ENCODE assay signal across 7 cellular contexts in the genomic region with DNA sequence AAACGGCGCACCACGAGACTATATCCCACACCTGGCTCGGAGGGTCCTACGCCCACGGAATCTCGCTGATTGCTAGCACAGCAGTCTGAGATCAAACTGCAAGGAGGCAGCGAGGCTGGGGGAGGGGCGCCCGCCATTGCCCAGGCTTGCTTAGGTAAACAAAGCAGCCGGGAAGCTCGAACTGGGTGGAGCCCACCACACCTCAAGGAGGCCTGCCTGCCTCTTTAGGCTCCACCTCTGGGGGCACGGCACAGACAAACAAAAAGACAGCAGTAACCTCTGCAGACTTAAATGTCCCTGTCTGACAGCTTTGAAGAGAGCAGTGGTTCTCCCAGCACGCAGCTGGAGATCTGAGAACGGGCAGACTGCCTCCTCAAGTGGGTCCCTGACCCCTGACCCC. TPM values are rescaled to one million over a fixed set of nuclear protein-coding genes. Genes with fewer than 3 reads are reported as not detected.
A peak's percentile ranks its signal among the peaks of the same experiment; 100 is the strongest.
DNase-seq lines count a peak whose midpoint lies in the region; ATAC-seq and TF ChIP-seq lines count a peak whose summit lies in the region.
"Not testable (repeated sequence)": the region's sequence is repeated elsewhere in the genome, so short reads cannot be mapped to it uniquely, and the experiment has no call there.

No MANE protein-coding gene starts in this region.

- TSS peak; percentile 65 for BruUV-seq in HCT116 (replicated peaks; lab: Mats Ljungman, UMichigan)
- BruUV-seq in PC-3 (replicated peaks; lab: Mats Ljungman, UMichigan) = TSS peak; percentile 70

- H3F3A ChIP-seq in PC-3 (ENCODE audit: low read length, unreplicated experiment) = not testable (repeated sequence)

- not testable (repeated sequence) for H3K27me3 Mint-ChIP-seq in chondrocyte (ENCODE audit: low read depth); mesothelial cell of epicardium (ENCODE audit: low read depth); nephron progenitor cell (ENCODE audit: low read depth, poor library complexity)

- not testable (repeated sequence) for H3K36me3 Mint-ChIP-seq in chondrocyte (ENCODE audit: low read depth); mesothelial cell of epicardium; nephron progenitor cell (ENCODE audit: low read depth)

- peak overlapping the region; percentile 28; the same call in 1 of the 2 replicates for H3K4me2 ChIP-seq in HCT116 (ENCODE audit: low read length)
- H3K4me2 ChIP-seq in PC-3 (ENCODE audit: low read length) = not testable (repeated sequence)

- H3K79me2 ChIP-seq in HCT116 (ENCODE audit: insufficient read depth, low read length) (peaks cover 40% of the 10 kb centered on the region), PC-3 (ENCODE audit: low read length) (peaks cover 17% of the 10 kb centered on the region)

- H3K4me3 Mint-ChIP-seq in chondrocyte (ENCODE audit: unreplicated experiment) (peak overlapping the region; percentile 54), mesothelial cell of epicardium (peak overlapping the region; percentile 60), nephron progenitor cell (peak overlapping the region; percentile 30)

- not testable (repeated sequence) for H3K9me3 Mint-ChIP-seq in chondrocyte (ENCODE audit: low read depth); mesothelial cell of epicardium; nephron progenitor cell

- H3K36me3 ChIP-seq in HCT116 (ENCODE audit: control insufficient read depth in 1 of 2, insufficient read depth in 2 of 2, low read length in 2 of 2); PC-3 (ENCODE audit: low read depth, low read length); RWPE2 (ENCODE audit: low read depth): not testable (repeated sequence)

- not testable (repeated sequence) for H4K20me1 ChIP-seq in HCT116 (ENCODE audit: insufficient read depth); PC-3 (ENCODE audit: low read length)

- not testable (repeated sequence) for TF ChIP-seq POLR2A in HCT116 (IDR thresholded peaks at IDR 0.05; ENCODE audit: borderline replicate concordance, extremely low read depth, insufficient read depth, insufficient read length)

- not testable (repeated sequence) for DNase-seq in HCT116 (ENCODE audit: low read depth, low spot score); PC-3; chondrocyte (ENCODE audit: low spot score); epithelial cell of prostate (ENCODE audit: low read depth, low spot score); mesothelial cell of epicardium (ENCODE audit: low spot score in 2 of 2, unreplicated experiment in 2 of 2); nephron progenitor cell
- peak; percentile 84 for DNase-seq in RWPE2 (ENCODE audit: low spot score)

- not testable (repeated sequence) for H3K9me3 ChIP-seq in HCT116 (ENCODE audit: control insufficient read depth in 1 of 2, insufficient read depth in 1 of 2, low read depth in 1 of 2, low read length in 2 of 2); PC-3 (ENCODE audit: low read length); RWPE2 (ENCODE audit: severe bottlenecking)

- H3K27ac Mint-ChIP-seq in chondrocyte (ENCODE audit: unreplicated experiment); mesothelial cell of epicardium; nephron progenitor cell: not testable (repeated sequence)

- not testable (repeated sequence) for ATAC-seq in HCT116; PC-3; RWPE2 (ENCODE audit: low read depth)

- not testable (repeated sequence) for H2AFZ ChIP-seq in HCT116 (ENCODE audit: low read depth, low read length, poor library complexity, severe bottlenecking); PC-3 (ENCODE audit: low read length)

- POLR2A ChIA-PET in HCT116 (lab: Charles Lee) = interaction anchor here (0.6 kb wide), 1 partner anchor 18 kb away, joined by 3 read pairs; no protein-coding TSS in a partner anchor
- POLR2A ChIA-PET in PC-3 (lab: Charles Lee; ENCODE audit: unreplicated experiment) = not testable (repeated sequence)

- H3K4me1 Mint-ChIP-seq in chondrocyte (ENCODE audit: low read depth); mesothelial cell of epicardium; nephron progenitor cell: not testable (repeated sequence)

- H3K27ac ChIP-seq in HCT116 (ENCODE audit: low read depth, low read length); PC-3 (ENCODE audit: low read length): not testable (repeated sequence)
- H3K27ac ChIP-seq in RWPE2 (ENCODE audit: poor library complexity, severe bottlenecking) (peak overlapping the region; percentile 83), epithelial cell of prostate (peak overlapping the region; percentile 87)

- intact Hi-C loops in HCT116 (cut with micrococcal nuclease); PC-3 (cut with micrococcal nuclease): not testable (repeated sequence)

- TF ChIP-seq CTCF in HCT116 (IDR thresholded peaks at IDR 0.05 in 2 of 3, conservative IDR thresholded peaks at IDR 0.05 in 1 of 3; ENCODE audit: borderline replicate concordance in 1 of 3, insufficient read depth in 1 of 3, low read depth in 2 of 3, low read length in 2 of 3); PC-3 (conservative IDR thresholded peaks at IDR 0.05; ENCODE audit: low read depth, low read length); RWPE2 (IDR thresholded peaks at IDR 0.05; ENCODE audit: poor library complexity, severe bottlenecking); chondrocyte (IDR thresholded peaks at IDR 0.05); mesothelial cell of epicardium (IDR thresholded peaks at IDR 0.05; ENCODE audit: unreplicated experiment); nephron progenitor cell (IDR thresholded peaks at IDR 0.05): not testable (repeated sequence)

- not testable (repeated sequence) for H3K9me2 ChIP-seq in HCT116 (ENCODE audit: insufficient read depth); PC-3 (replicated peaks; ENCODE audit: low read length)

- RAD21 ChIA-PET in HCT116 (lab: Charles Lee; ENCODE audit: low non-redundant PET in 1 of 2, low total read pairs in 2 of 2, uncharacterized antibody in 2 of 2, unreplicated experiment in 2 of 2) = not testable (repeated sequence)

- not testable (repeated sequence) for H3K9ac ChIP-seq in HCT116 (ENCODE audit: low read length); PC-3 (ENCODE audit: low read length)

- TF ChIP-seq RAD21 in HCT116 (IDR thresholded peaks at IDR 0.05; ENCODE audit: low read depth) = not testable (repeated sequence)

- not testable (repeated sequence) for H3K27me3 ChIP-seq in HCT116 (ENCODE audit: insufficient read depth, low read length); PC-3 (ENCODE audit: low read length); RWPE2 (ENCODE audit: insufficient read depth, poor library complexity, severe bottlenecking)

- CTCF ChIA-PET in HCT116 (lab: Charles Lee); PC-3 (lab: Charles Lee): not testable (repeated sequence)

- H3K4me3 ChIP-seq in HCT116 (replicated peaks in 1 of 2; ENCODE audit: low read depth in 1 of 2, low read length in 2 of 2); PC-3 (ENCODE audit: low read length): not testable (repeated sequence)
- peak overlapping the region; percentile 37 for H3K4me3 ChIP-seq in RWPE2 (ENCODE audit: severe bottlenecking)

- H3K4me1 ChIP-seq in HCT116 (ENCODE audit: control insufficient read depth in 1 of 2, insufficient read depth in 2 of 2, low read length in 2 of 2); PC-3 (ENCODE audit: insufficient read depth, low read length): not testable (repeated sequence)
- H3K4me1 ChIP-seq in RWPE2 (ENCODE audit: insufficient read depth, poor library complexity, severe bottlenecking) = peaks cover 14% of the 10 kb centered on the region

RNA-seq across cellular contexts. Expression of a gene that starts 29.0 kb away (rescaled TPM):
- total RNA-seq in HCT116 (2021; ENCODE audit: unreplicated experiment) (21.1 TPM), PC-3 (2014; rRNA removed) (7.8 and 9.8 TPM in 2 replicates), chondrocyte (19.5 to 24.6 TPM (median 20.1 TPM) in 3 replicates), mesothelial cell of epicardium (22.9 to 27.1 TPM (median 25.5 TPM) in 3 replicates)
- polyA plus RNA-seq in HCT116 (2012) = 7.8 and 9.0 TPM in 2 replicates

RNA-seq across cellular contexts. Expression of a gene that starts 54.3 kb away (rescaled TPM):
- total RNA-seq in HCT116 (2021; ENCODE audit: unreplicated experiment) = 93.5 TPM
- polyA plus RNA-seq in HCT116 (2012) = 53.8 and 184 TPM in 2 replicates
- total RNA-seq in PC-3 (2014; rRNA removed) = 34.7 and 52.4 TPM in 2 replicates
- 6.6 to 12.0 TPM (median 8.3 TPM) in 3 replicates for total RNA-seq in chondrocyte
- 13.8 to 16.6 TPM (median 14.2 TPM) in 3 replicates for total RNA-seq in mesothelial cell of epicardium
